ENCODE assay signal across 10 cellular contexts in genomic region chr4:78560296-78560963, GRCh38. TPM values are rescaled to one million over a fixed set of nuclear protein-coding genes. Genes with fewer than 3 reads are reported as not detected.
DNase-seq lines count a peak whose midpoint lies in the region; ATAC-seq and TF ChIP-seq lines count a peak whose summit lies in the region.
"Had no signal": no experiment of that assay in that cellular context is flagged by ENCODE, and none has a peak within 500 bp of the region (broad histone marks: within the 10 kb centered on the region; RNA-seq: fewer than 3 reads in every experiment).

No MANE protein-coding gene starts in this region.

- H3K23ac ChIP-seq in mesenchymal stem cell (ENCODE audit: low read length in 2 of 2) = no peak overlapping the region

- H3K9ac ChIP-seq in mesenchymal stem cell (ENCODE audit: low read length) = no peak overlapping the region
- H3K9ac ChIP-seq: neural progenitor cell had no signal

- no peak overlapping the region for H3K4me3 ChIP-seq in esophagus muscularis mucosa
- no peak overlapping the region for H3K4me3 ChIP-seq in mesenchymal stem cell (ENCODE audit: insufficient read depth in 1 of 2, low read depth in 1 of 2, low read length in 2 of 2)
- H3K4me3 ChIP-seq: neural progenitor cell had no signal

- peaks cover 4 to 6% of the 10 kb centered on the region in 2 donors for H3K9me3 Mint-ChIP-seq in stimulated activated naive CD8-positive, alpha-beta T cell treated with anti-CD3 and anti-CD28 coated beads, Interleukin-15, amount 100 ng/mL, for 72 hours
- H3K9me3 Mint-ChIP-seq: neural progenitor cell had no signal

- no peaks in the 10 kb centered on the region for H3K4me1 Mint-ChIP-seq in stimulated activated naive CD8-positive, alpha-beta T cell treated with anti-CD3 and anti-CD28 coated beads, Interleukin-15, amount 100 ng/mL, for 72 hours

- no peak overlapping the region for H2BK120ac ChIP-seq in mesenchymal stem cell (ENCODE audit: low read depth, low read length)

- H2BK15ac ChIP-seq in mesenchymal stem cell (ENCODE audit: low read depth, poor library complexity, severe bottlenecking) = no peak overlapping the region

- H4K91ac ChIP-seq in mesenchymal stem cell (ENCODE audit: low read length) = no peak overlapping the region

- H3K9me3 ChIP-seq in esophagus muscularis mucosa (no peaks in the 10 kb centered on the region), mesenchymal stem cell (ENCODE audit: control insufficient read depth, low read length) (no peaks in the 10 kb centered on the region)

- no peak for ATAC-seq in HG02642 (IDR thresholded peaks at IDR 0.05; ENCODE audit: poor library complexity, unreplicated experiment)
- ATAC-seq in stimulated activated naive CD8-positive, alpha-beta T cell treated with anti-CD3 and anti-CD28 coated beads, Interleukin-15, amount 100 ng/mL, for 72 hours = no peak

- peaks cover 2% of the 10 kb centered on the region for H3K79me1 ChIP-seq in mesenchymal stem cell (replicated peaks; ENCODE audit: low read length, poor library complexity, severe bottlenecking)

- peak overlapping the region in 1 of 2 experiments; percentile 67 for H3K4ac ChIP-seq in mesenchymal stem cell (ENCODE audit: low read depth in 1 of 2, low read length in 2 of 2)

- H2BK12ac ChIP-seq in mesenchymal stem cell (ENCODE audit: low read length in 2 of 2) = peak overlapping the region in 1 of 2 experiments; percentile 92

- no peak overlapping the region for H2AK5ac ChIP-seq in mesenchymal stem cell (ENCODE audit: low read length, severe bottlenecking)

- H3K27me3 Mint-ChIP-seq in stimulated activated naive CD8-positive, alpha-beta T cell treated with anti-CD3 and anti-CD28 coated beads, Interleukin-15, amount 100 ng/mL, for 72 hours = peaks cover 6% of the 10 kb centered on the region

- H2BK5ac ChIP-seq in mesenchymal stem cell (ENCODE audit: low read depth, low read length, poor library complexity, severe bottlenecking) = no peak overlapping the region

- DNase-seq in ACHN = peak; percentile 81
- DNase-seq in NCI-H226 = peak; percentile 94
- no peak for DNase-seq in esophagus muscularis mucosa (ENCODE audit: extremely low spot score)
- DNase-seq in mesenchymal stem cell = peak; percentile 74
- DNase-seq in KBM-7 = no peak
- DNase-seq in stimulated activated naive CD8-positive, alpha-beta T cell treated with anti-CD3 and anti-CD28 coated beads, Interleukin-15, amount 100 ng/mL, for 72 hours = no peak
- DNase-seq in NCI-H774 (lab: John Stamatoyannopoulos, UW) = no peak
- DNase-seq: AML-193 had no signal

- H3K27ac ChIP-seq in esophagus muscularis mucosa (replicated peaks in 1 of 4) (peak overlapping the region; percentile 22 to 70 (median 60)), mesenchymal stem cell (ENCODE audit: low read length, poor library complexity, severe bottlenecking) (no peak overlapping the region)
- H3K27ac ChIP-seq: neural progenitor cell had no signal

- no peak for TF ChIP-seq EP300 in esophagus muscularis mucosa (IDR thresholded peaks at IDR 0.05)

- H3K14ac ChIP-seq in mesenchymal stem cell (ENCODE audit: low read length in 2 of 2) = peak overlapping the region in 1 of 2 experiments; percentile 55

- no peak overlapping the region for H2AFZ ChIP-seq in mesenchymal stem cell (ENCODE audit: low read depth, low read length)
- H2AFZ ChIP-seq: neural progenitor cell had no signal

- H3K4me3 Mint-ChIP-seq in stimulated activated naive CD8-positive, alpha-beta T cell treated with anti-CD3 and anti-CD28 coated beads, Interleukin-15, amount 100 ng/mL, for 72 hours = no peak overlapping the region
- H3K4me3 Mint-ChIP-seq: neural progenitor cell had no signal

- in situ Hi-C loops in ACHN (cut with HindIII; ENCODE audit: low pct_ligation_motif_present, low pct_unique_long_range_greater_than_20kb, low sequenced_read_pairs) (no loop called here), KBM-7 (cut with MboI; ENCODE audit: low pct_unique_long_range_greater_than_20kb, low sequenced_read_pairs) (no loop called here)

- H3K36me3 ChIP-seq in esophagus muscularis mucosa (peaks cover 0 to 9% (median 4%) of the 10 kb centered on the region in 4 donors), mesenchymal stem cell (ENCODE audit: control insufficient read depth in 1 of 2, insufficient read depth in 2 of 2, low read depth in 1 of 2, low read length in 2 of 2) (no peaks in the 10 kb centered on the region)
- H3K36me3 ChIP-seq: neural progenitor cell had no signal

- peak overlapping the region in 1 of 2 experiments; percentile 78 for H3K18ac ChIP-seq in mesenchymal stem cell (ENCODE audit: low read depth in 1 of 2, low read length in 2 of 2)

- H3K27me3 ChIP-seq in esophagus muscularis mucosa = no peaks in the 10 kb centered on the region
- H3K27me3 ChIP-seq in mesenchymal stem cell (ENCODE audit: control insufficient read depth in 1 of 2, insufficient read depth in 1 of 2, low read length in 2 of 2) = no peaks in the 10 kb centered on the region
- H3K27me3 ChIP-seq: neural progenitor cell had no signal

- no peak overlapping the region for H3K4me2 ChIP-seq in mesenchymal stem cell (ENCODE audit: low read length, poor library complexity, severe bottlenecking)
- H3K4me2 ChIP-seq: neural progenitor cell had no signal

- 79% methylated on average over 2 of the region's 2 CpGs for WGBS in esophagus muscularis mucosa
- 76% methylated on average over 2 of the region's 2 CpGs for WGBS in mesenchymal stem cell

- TF ChIP-seq POLR2A in esophagus muscularis mucosa (IDR thresholded peaks at IDR 0.05; ENCODE audit: low read depth) = no peak

- no peak overlapping the region for H3K27ac Mint-ChIP-seq in stimulated activated naive CD8-positive, alpha-beta T cell treated with anti-CD3 and anti-CD28 coated beads, Interleukin-15, amount 100 ng/mL, for 72 hours
- H3K27ac Mint-ChIP-seq: neural progenitor cell had no signal

- TF ChIP-seq CTCF in esophagus muscularis mucosa (IDR thresholded peaks at IDR 0.05) = no peak

- no peak overlapping the region for H4K8ac ChIP-seq in mesenchymal stem cell (ENCODE audit: low read length)

- intact Hi-C loops in esophagus muscularis mucosa (cut with DNase I) = no loop called here

- H3K4me1 ChIP-seq in esophagus muscularis mucosa = peaks cover 15 to 88% (median 51%) of the 10 kb centered on the region in 4 donors
- peaks cover 3% of the 10 kb centered on the region for H3K4me1 ChIP-seq in mesenchymal stem cell (ENCODE audit: control insufficient read depth, insufficient read depth, low read depth, low read length)

RNA-seq across cellular contexts. Expression of gene ANXA3, which starts 8.9 kb away (rescaled TPM):
- total RNA-seq in esophagus muscularis mucosa = 100 to 1,000 TPM in 3 of 4 donors, 10 to 100 TPM in 1; 98.4 to 216 (median 186) TPM
- 9.2 TPM for polyA plus RNA-seq in mesenchymal stem cell (2013, experiment 1 of 2)
- 9.7 TPM for polyA plus RNA-seq in mesenchymal stem cell (2013, experiment 2 of 2)

Comparison
In these comparisons a context has a peak if more than half of its experiments do, and no peak if none do; other contexts are left out.
1. DNase-seq: peak in ACHN (single experiment), NCI-H226 (single experiment) and mesenchymal stem cell (single experiment); none in esophagus muscularis mucosa (single experiment), KBM-7 (single experiment), stimulated activated naive CD8-positive, alpha-beta T cell treated with anti-CD3 and anti-CD28 coated beads, Interleukin-15, amount 100 ng/mL, for 72 hours (0 of 2) and NCI-H774 (single experiment).